17 cellular contexts compared by ENCODE assay signal in genomic region chr4:73104695-73105094, GRCh38.
"Had no signal": no experiment of that assay in that cellular context is flagged by ENCODE, and none has a peak within 500 bp of the region (broad histone marks: within the 10 kb centered on the region; RNA-seq: fewer than 3 reads in every experiment).

No MANE protein-coding gene starts in this region.

- H3K9me3 Mint-ChIP-seq: natural killer cell treated with Interleukin-12 subunit alpha and Interleukin-12 subunit beta and Interleukin-15 and Interleukin-18, amount 100 ng/mL, for 72 hours had no signal

- H3K27me3 ChIP-seq: adrenal gland, heart left ventricle, spleen, testis had no signal

- H3K4me3 ChIP-seq: adrenal gland, heart left ventricle, prostate gland, spleen, testis had no signal

- H3K4me3 Mint-ChIP-seq: natural killer cell treated with Interleukin-12 subunit alpha and Interleukin-12 subunit beta and Interleukin-15 and Interleukin-18, amount 100 ng/mL, for 72 hours had no signal

- H3K36me3 ChIP-seq: prostate gland had no signal

- ATAC-seq: heart left ventricle; natural killer cell treated with Interleukin-12 subunit alpha and Interleukin-12 subunit beta and Interleukin-15 and Interleukin-18, amount 100 ng/mL, for 72 hours; sciatic nerve had no signal

- H3K27me3 Mint-ChIP-seq: natural killer cell treated with Interleukin-12 subunit alpha and Interleukin-12 subunit beta and Interleukin-15 and Interleukin-18, amount 100 ng/mL, for 72 hours had no signal

- H3K9me3 ChIP-seq: adrenal gland, heart left ventricle, prostate gland, spleen, testis had no signal

- H3K27ac ChIP-seq: adrenal gland, heart left ventricle, prostate gland, spleen, testis, WERI-Rb-1 had no signal

- DNase-seq: activated CD4-positive, alpha-beta T cell treated with anti-CD3 and anti-CD28 coated beads for 48 hours; activated gamma-delta T cell; adrenal gland; caudate nucleus; cortex of kidney; effector CD8-positive, alpha-beta T cell; heart left ventricle; left colon; occipital lobe; spleen; stimulated activated CD4-positive, alpha-beta T cell treated with anti-CD3 and anti-CD28 coated beads, Interleukin-1b, Interleukin-23, amount 100 ng/mL, for 48 hours; stimulated activated naive CD4-positive, alpha-beta T cell treated with Interleukin-2 at 50 U/mL for 16 hours; testis; WERI-Rb-1 had no signal

- H3K4me1 ChIP-seq: adrenal gland, heart left ventricle, prostate gland, spleen, testis had no signal
